ENCODE assay signal across 19 cellular contexts in the genomic region with DNA sequence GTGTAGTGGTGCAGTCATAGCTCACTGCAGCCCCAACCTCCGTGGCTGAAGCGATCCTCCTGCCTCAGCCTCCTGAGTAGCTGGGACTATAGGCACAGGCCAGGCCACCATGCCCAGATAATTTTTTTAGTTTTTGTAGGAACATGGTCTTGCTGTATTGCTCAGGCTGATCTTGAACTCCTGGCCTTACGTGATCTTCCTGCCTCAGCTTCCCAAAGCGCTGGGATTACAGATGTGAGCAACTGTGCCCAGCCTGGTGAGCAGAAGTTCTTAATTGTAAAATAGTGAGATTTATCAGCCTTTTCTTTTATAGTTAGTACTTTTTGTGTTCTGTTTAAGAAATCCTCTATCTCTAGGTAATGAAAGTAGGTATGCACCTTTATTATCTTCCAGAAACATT.
"Had no signal": no experiment of that assay in that cellular context is flagged by ENCODE, and none has a peak within 500 bp of the region (broad histone marks: within the 10 kb centered on the region; RNA-seq: fewer than 3 reads in every experiment).

No MANE protein-coding gene starts in this region.

- H3K9me3 Mint-ChIP-seq: activated naive CD8-positive, alpha-beta T cell treated with anti-CD3 and anti-CD28 coated beads, Interleukin-2, amount 10 ng/mL, durations not matched to agents 7 days and 5 days had no signal

- H3K4me1 ChIP-seq: adrenal gland had no signal

- H3K27ac Mint-ChIP-seq: activated CD8-positive, alpha-beta T cell treated with anti-CD3 and anti-CD28 coated beads, Interleukin-2, amount 10 ng/mL, durations not matched to agents 7 days and 5 days; activated naive CD8-positive, alpha-beta T cell treated with anti-CD3 and anti-CD28 coated beads, Interleukin-2, amount 10 ng/mL, durations not matched to agents 7 days and 5 days had no signal

- H3K27ac ChIP-seq: adrenal gland had no signal

- ATAC-seq: activated CD8-positive, alpha-beta T cell treated with anti-CD3 and anti-CD28 coated beads, Interleukin-2, amount 10 ng/mL, durations not matched to agents 7 days and 5 days had no signal

- H3K27me3 Mint-ChIP-seq: activated naive CD8-positive, alpha-beta T cell treated with anti-CD3 and anti-CD28 coated beads, Interleukin-2, amount 10 ng/mL, durations not matched to agents 7 days and 5 days had no signal

- H3K4me3 ChIP-seq: adrenal gland, body of pancreas had no signal

- H3K4me3 Mint-ChIP-seq: activated CD8-positive, alpha-beta T cell treated with anti-CD3 and anti-CD28 coated beads, Interleukin-2, amount 10 ng/mL, durations not matched to agents 7 days and 5 days; activated naive CD8-positive, alpha-beta T cell treated with anti-CD3 and anti-CD28 coated beads, Interleukin-2, amount 10 ng/mL, durations not matched to agents 7 days and 5 days had no signal

- DNase-seq: activated CD4-positive, CD25-positive, alpha-beta regulatory T cell; activated CD8-positive, alpha-beta memory T cell treated with anti-CD3 and anti-CD28 coated beads, Interleukin-2, amount 50 U/mL, for 48 hours; activated CD8-positive, alpha-beta T cell treated with anti-CD3 and anti-CD28 coated beads, Interleukin-2, amount 10 ng/mL, durations not matched to agents 7 days and 5 days; activated naive CD4-positive, alpha-beta T cell treated with anti-CD3 and anti-CD28 coated beads, Interleukin-2, amount 50 U/mL, for 16 hours; activated naive CD8-positive, alpha-beta T cell treated with anti-CD3 and anti-CD28 coated beads, Interleukin-2, amount 10 ng/mL, durations not matched to agents 7 days and 5 days; activated T-cell treated with anti-CD3 and anti-CD28 coated beads, Interleukin-2, amount 50 U/mL, for 1 hour; adrenal gland; aorta; central memory CD4-positive, alpha-beta T cell; IMR-90; KG1; MM.1S; NCI-H1105; NCI-H1436; PC-3; SHP77 treated with DMSO at 0.1 percent for 48 hours; T-helper 2 cell; T1000 had no signal

- H3K27me3 ChIP-seq: adrenal gland, body of pancreas had no signal
